Comparison of ENCODE assay signal across 9 cellular contexts in genomic region chr3:171286580-171287249, GRCh38.
A peak's percentile ranks its signal among the peaks of the same experiment; 100 is the strongest.
DNase-seq lines count a peak whose midpoint lies in the region; ATAC-seq, FAIRE-seq and TF ChIP-seq lines count a peak whose summit lies in the region.
"Had no signal": no experiment of that assay in that cellular context is flagged by ENCODE, and none has a peak within 500 bp of the region (broad histone marks: within the 10 kb centered on the region; RNA-seq: fewer than 3 reads in every experiment).

No MANE protein-coding gene starts in this region.

- no peaks in the 10 kb centered on the region for H3K9me1 ChIP-seq in keratinocyte (ENCODE audit: control insufficient read depth, extremely low read depth, insufficient read depth, low read length)

- no peaks in the 10 kb centered on the region for H4K20me1 ChIP-seq in keratinocyte (ENCODE audit: control insufficient read depth, extremely low read depth, insufficient read depth, low read length)

- no peak overlapping the region for H3K4me2 ChIP-seq in keratinocyte (ENCODE audit: control insufficient read depth, extremely low read depth, insufficient read depth, low read depth, low read length)

- H3K27ac ChIP-seq in keratinocyte (ENCODE audit: control insufficient read depth, insufficient read depth, low read length) = no peak overlapping the region
- no peak overlapping the region for H3K27ac ChIP-seq in spleen

- TF ChIP-seq POLR2A in GM18505 (IDR thresholded peaks at IDR 0.05; ENCODE audit: borderline replicate concordance, extremely low read depth, insufficient read depth, insufficient read length) (no peak), spleen (IDR thresholded peaks at IDR 0.05) (no peak)

- no peak for TF ChIP-seq CTCF in keratinocyte (optimal IDR thresholded peaks at IDR 0.05 in 1 of 3, IDR thresholded peaks at IDR 0.05 in 1 of 3, conservative IDR thresholded peaks at IDR 0.05 in 1 of 3; ENCODE audit: extremely low read depth in 1 of 3, insufficient read depth in 2 of 3, low read length in 3 of 3)
- no peak for TF ChIP-seq CTCF in spleen (IDR thresholded peaks at IDR 0.05 in 8 of 11, conservative IDR thresholded peaks at IDR 0.05 in 3 of 11)

- H3K9ac ChIP-seq in keratinocyte (ENCODE audit: control insufficient read depth, extremely low read depth, insufficient read depth, low read length) = no peak overlapping the region

- peak; percentile 28 for DNase-seq in HCEC 1CT
- peak; percentile 22 for DNase-seq in NCI-H226
- DNase-seq in keratinocyte (ENCODE audit: low read depth, low spot score) = peak; percentile 19
- no peak for DNase-seq in epidermal melanocyte (ENCODE audit: insufficient read length, low spot score)
- DNase-seq in effector CD8-positive, alpha-beta T cell (lab: John Stamatoyannopoulos, UW) = no peak
- DNase-seq in COLO668 (lab: John Stamatoyannopoulos, UW; ENCODE audit: unreplicated experiment) = no peak
- no peak for DNase-seq in spleen

- no peak overlapping the region for H2AFZ ChIP-seq in keratinocyte (ENCODE audit: control insufficient read depth, low read length)

- dilution Hi-C loops in keratinocyte (cut with MboI; ENCODE audit: extremely low pct_ligation_motif_present, low sequenced_read_pairs) = no loop called here

- H3K4me1 ChIP-seq in keratinocyte (ENCODE audit: control insufficient read depth, extremely low read depth, insufficient read depth, low read length) (peaks cover 4% of the 10 kb centered on the region), spleen (peaks cover 0 to 10% (median 6%) of the 10 kb centered on the region in 6 donors)

- no peak overlapping the region for H3K4me3 ChIP-seq in keratinocyte (ENCODE audit: control insufficient read depth in 2 of 3, extremely low read depth in 1 of 3, insufficient read depth in 2 of 3, low read depth in 1 of 3, low read length in 3 of 3)
- H3K4me3 ChIP-seq in spleen = no peak overlapping the region

- FAIRE-seq in keratinocyte (lab: Jason Lieb, UNC) = peak; percentile 75
- FAIRE-seq: endometrium had no signal

- H3K27me3 ChIP-seq in keratinocyte (ENCODE audit: control insufficient read depth, extremely low read depth, insufficient read depth, low read length) (no peaks in the 10 kb centered on the region), spleen (replicated peaks in 1 of 7) (no peaks in the 10 kb centered on the region)

- 67 to 89% (median 80%) methylated on average over 1 of the region's 1 CpG for WGBS in spleen, 5 donors

- intact Hi-C loops in spleen (cut with DNase I; ENCODE audit: low total_unique reads) = no loop called here

- peak; percentile 42 for ATAC-seq in GM18505 (IDR thresholded peaks at IDR 0.05; ENCODE audit: unreplicated experiment)

- H3K79me2 ChIP-seq in keratinocyte (ENCODE audit: control insufficient read depth, insufficient read depth, low read length) = no peaks in the 10 kb centered on the region

- H3K9me3 ChIP-seq in keratinocyte (ENCODE audit: control insufficient read depth, low read depth, low read length) = no peaks in the 10 kb centered on the region
- no peaks in the 10 kb centered on the region for H3K9me3 ChIP-seq in spleen

- no peaks in the 10 kb centered on the region for H3K36me3 ChIP-seq in keratinocyte (ENCODE audit: control insufficient read depth in 2 of 2, extremely low read depth in 1 of 2, insufficient read depth in 2 of 2, low read length in 2 of 2)
- H3K36me3 ChIP-seq in spleen = no peaks in the 10 kb centered on the region

Comparison
In these comparisons a context has a peak if more than half of its experiments do, and no peak if none do; other contexts are left out.
1. DNase-seq: peak in HCEC 1CT (single experiment), NCI-H226 (single experiment) and keratinocyte (single experiment); none in epidermal melanocyte (single experiment), effector CD8-positive, alpha-beta T cell (single experiment), COLO668 (single experiment) and spleen (single experiment).